In the genomic region with DNA sequence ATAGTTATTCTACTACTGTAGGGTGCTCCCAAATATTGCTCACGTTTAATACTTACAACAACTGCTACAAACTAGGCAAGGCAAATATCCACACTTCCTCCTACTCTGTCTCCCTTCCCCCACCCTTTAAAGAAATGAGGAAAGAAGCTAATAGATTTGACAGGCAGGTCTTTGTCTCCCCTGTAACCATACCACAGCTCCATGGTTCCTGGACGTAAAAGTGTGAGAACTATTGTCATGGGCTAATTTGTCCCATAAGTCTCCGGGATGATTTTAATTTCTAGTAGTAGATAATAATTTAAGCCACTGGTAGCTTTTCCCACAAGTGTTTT, we compare ENCODE assay signal across 16 cellular contexts. TPM values are rescaled to one million over a fixed set of nuclear protein-coding genes. Genes with fewer than 3 reads are reported as not detected.
DNase-seq lines count a peak whose midpoint lies in the region; ATAC-seq and TF ChIP-seq lines count a peak whose summit lies in the region.
"Had no signal": no experiment of that assay in that cellular context is flagged by ENCODE, and none has a peak within 500 bp of the region (broad histone marks: within the 10 kb centered on the region; RNA-seq: fewer than 3 reads in every experiment).

No MANE protein-coding gene starts in this region.

- peaks cover 10% of the 10 kb centered on the region; the same call in 1 of the 2 replicates for H3K27me3 ChIP-seq in OCI-LY3 (ENCODE audit: low read depth, low read length)
- no peaks in the 10 kb centered on the region for H3K27me3 ChIP-seq in dorsolateral prefrontal cortex
- H3K27me3 ChIP-seq in thyroid gland = no peaks in the 10 kb centered on the region
- no peaks in the 10 kb centered on the region for H3K27me3 ChIP-seq in colonic mucosa
- H3K27me3 ChIP-seq: transverse colon had no signal

- intact Hi-C loops in dorsolateral prefrontal cortex (cut with DNase I) (loop anchor here (5.0 to 10.0 kb wide), 5 partner anchors 267 to 770 kb away; a partner anchor contains a TSS), thyroid gland (cut with DNase I) (no loop called here), colonic mucosa (cut with DNase I) (loop anchor here (10.0 kb wide), 2 partner anchors 310 to 560 kb away; a partner anchor contains a TSS)

- ATAC-seq in HG02623 (IDR thresholded peaks at IDR 0.05; ENCODE audit: unreplicated experiment) = no peak

- peak overlapping the region; percentile 99 for H3K4me3 Mint-ChIP-seq in activated naive CD4-positive, alpha-beta T cell treated with anti-CD3 and anti-CD28 coated beads, Interleukin-2, amount 50 U/mL, for 24 hours
- peak overlapping the region; percentile 32 for H3K4me3 Mint-ChIP-seq in type B pancreatic cell

- H3K4me3 ChIP-seq in OCI-LY3 (ENCODE audit: low read length) (0 out of 2 replicates have a peak overlapping the region, but pooled peaks have one; percentile 90), dorsolateral prefrontal cortex (peak overlapping the region in 2 of 59 donors; percentile 86 to 95), thyroid gland (replicated peaks in 1 of 3) (no peak overlapping the region), colonic mucosa (no peak overlapping the region)
- H3K4me3 ChIP-seq: mucosa of descending colon had no signal

- peaks cover 34% of the 10 kb centered on the region for H3K4me1 Mint-ChIP-seq in activated naive CD4-positive, alpha-beta T cell treated with anti-CD3 and anti-CD28 coated beads, Interleukin-2, amount 50 U/mL, for 24 hours
- H3K4me1 Mint-ChIP-seq in type B pancreatic cell (ENCODE audit: unreplicated experiment) = peaks cover 16% of the 10 kb centered on the region

- no peak for TF ChIP-seq POLR2A in thyroid gland (IDR thresholded peaks at IDR 0.05)

- no peak for DNase-seq in activated naive CD4-positive, alpha-beta T cell treated with anti-CD3 and anti-CD28 coated beads, Interleukin-2, amount 50 U/mL, for 16 hours
- DNase-seq in dorsolateral prefrontal cortex (no peak), type B pancreatic cell (ENCODE audit: extremely low spot score, unreplicated experiment) (no peak), thyroid gland (no peak), colonic mucosa (no peak)
- DNase-seq: cerebellar nuclear complex, DMS53, NCI-H1105 treated with DMSO at 0.1 percent for 48 hours, NCI-H2227 treated with DMSO at 0.1 percent for 48 hours, PC-9, transverse colon had no signal

- no peak overlapping the region for H3K27ac ChIP-seq in OCI-LY3 (ENCODE audit: low read length)
- peak overlapping the region in 40 of 59 donors; percentile 22 to 98 (median 94) for H3K27ac ChIP-seq in dorsolateral prefrontal cortex
- H3K27ac ChIP-seq in thyroid gland = no peak overlapping the region
- H3K27ac ChIP-seq in colonic mucosa = no peak overlapping the region

- no peaks in the 10 kb centered on the region for H3K27me3 Mint-ChIP-seq in activated naive CD4-positive, alpha-beta T cell treated with anti-CD3 and anti-CD28 coated beads, Interleukin-2, amount 50 U/mL, for 24 hours
- no peaks in the 10 kb centered on the region for H3K27me3 Mint-ChIP-seq in type B pancreatic cell

- H4K20me1 ChIP-seq in OCI-LY3 (ENCODE audit: insufficient read depth, low read length) = no peaks in the 10 kb centered on the region

- H3K27ac Mint-ChIP-seq in activated naive CD4-positive, alpha-beta T cell treated with anti-CD3 and anti-CD28 coated beads, Interleukin-2, amount 50 U/mL, for 24 hours = no peak overlapping the region
- H3K27ac Mint-ChIP-seq in type B pancreatic cell = peak overlapping the region; percentile 4

- TF ChIP-seq CTCF in OCI-LY3 (IDR thresholded peaks at IDR 0.05; ENCODE audit: low read depth, low read length) (no peak), dorsolateral prefrontal cortex (IDR thresholded peaks at IDR 0.05 in 54 of 56, conservative IDR thresholded peaks at IDR 0.05 in 2 of 56; ENCODE audit: low read depth in 1 of 56, partially characterized antibody in 56 of 56) (no peak), type B pancreatic cell (conservative IDR thresholded peaks at IDR 0.05) (no peak), thyroid gland (IDR thresholded peaks at IDR 0.05) (no peak), colonic mucosa (IDR thresholded peaks at IDR 0.05) (no peak)

- H3K4me2 ChIP-seq in OCI-LY3 (ENCODE audit: low read length) = no peak overlapping the region; the same call in 1 of the 2 replicates

- WGBS in thyroid gland, 2 donors = 94 to 98% methylated on average over 3 of the region's 3 CpGs

- no peaks in the 10 kb centered on the region for H3K79me2 ChIP-seq in OCI-LY3 (ENCODE audit: low read length)

- no peak overlapping the region for H3K9ac ChIP-seq in OCI-LY3 (ENCODE audit: low read length)
- no peak overlapping the region for H3K9ac ChIP-seq in colonic mucosa (ENCODE audit: low read depth in 2 of 2, low read length in 2 of 2)

- H3K4me1 ChIP-seq in OCI-LY3 (ENCODE audit: low read length) = peaks cover 15% of the 10 kb centered on the region
- peaks cover 7 to 27% of the 10 kb centered on the region in 2 donors for H3K4me1 ChIP-seq in thyroid gland
- no peaks in the 10 kb centered on the region for H3K4me1 ChIP-seq in colonic mucosa

- H3K9me3 ChIP-seq in OCI-LY3 (ENCODE audit: insufficient read depth, low read length) (no peaks in the 10 kb centered on the region), thyroid gland (no peaks in the 10 kb centered on the region), colonic mucosa (no peaks in the 10 kb centered on the region)
- H3K9me3 ChIP-seq: mucosa of descending colon, psoas muscle, transverse colon had no signal

- peaks cover 1% of the 10 kb centered on the region for H3K36me3 Mint-ChIP-seq in activated naive CD4-positive, alpha-beta T cell treated with anti-CD3 and anti-CD28 coated beads, Interleukin-2, amount 50 U/mL, for 24 hours
- peaks cover under 1% of the 10 kb centered on the region for H3K36me3 Mint-ChIP-seq in type B pancreatic cell

- no peaks in the 10 kb centered on the region for H3K36me3 ChIP-seq in OCI-LY3 (replicated peaks; ENCODE audit: low read depth, low read length)
- no peaks in the 10 kb centered on the region for H3K36me3 ChIP-seq in thyroid gland
- no peaks in the 10 kb centered on the region for H3K36me3 ChIP-seq in colonic mucosa

- H3K9me3 Mint-ChIP-seq in activated naive CD4-positive, alpha-beta T cell treated with anti-CD3 and anti-CD28 coated beads, Interleukin-2, amount 50 U/mL, for 24 hours = no peaks in the 10 kb centered on the region
- no peaks in the 10 kb centered on the region for H3K9me3 Mint-ChIP-seq in type B pancreatic cell

- H2AFZ ChIP-seq in OCI-LY3 (ENCODE audit: low read depth, low read length) = no peak overlapping the region

RNA-seq across cellular contexts. Expression of a gene that starts 1.2 kb away (rescaled TPM):
- total RNA-seq in dorsolateral prefrontal cortex = 100 to 1,000 TPM in 3 of 120 experiments, 10 to 100 TPM in 117; 23.2 to 140 (median 47.8) TPM
- total RNA-seq in type B pancreatic cell (ENCODE audit: low replicate concordance) = 21.9 and 24.6 TPM in 2 replicates
- total RNA-seq in thyroid gland = 10 to 100 TPM; 14.8 to 27.9 (median 26.3) TPM
- total RNA-seq in colonic mucosa = 10 to 100 TPM; 23.3 to 31.7 TPM

Comparison
In these comparisons a context has a peak if more than half of its experiments do, and no peak if none do; other contexts are left out.
1. H3K27ac ChIP-seq: peak in dorsolateral prefrontal cortex (40 of 59); none in OCI-LY3 (single experiment), thyroid gland (0 of 3) and colonic mucosa (single experiment).